Comparison of ENCODE assay signal across 14 cellular contexts in the genomic region with DNA sequence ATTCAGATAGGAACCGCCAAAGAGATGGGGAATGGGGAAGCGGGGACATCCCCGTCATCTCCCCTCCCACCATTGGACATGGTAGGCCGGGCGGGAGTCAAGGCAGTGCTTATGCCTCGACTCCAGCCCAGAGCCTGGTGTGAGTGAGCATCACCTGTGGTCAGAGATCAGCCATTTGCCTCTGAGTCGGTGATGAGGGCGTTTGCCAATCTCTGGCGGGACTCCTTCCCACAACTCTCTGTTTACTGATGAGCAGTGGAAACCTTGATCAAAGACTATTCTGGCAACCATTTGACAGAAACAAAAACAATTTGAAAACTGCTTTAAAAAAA.
DNase-seq lines count a peak whose midpoint lies in the region; ATAC-seq and TF ChIP-seq lines count a peak whose summit lies in the region.
"Had no signal": no experiment of that assay in that cellular context is flagged by ENCODE, and none has a peak within 500 bp of the region (broad histone marks: within the 10 kb centered on the region; RNA-seq: fewer than 3 reads in every experiment).

No MANE protein-coding gene starts in this region.

- H3K4me1 ChIP-seq in PC-9 (replicated peaks; ENCODE audit: insufficient read depth) (peaks cover 60% of the 10 kb centered on the region), hepatocyte (ENCODE audit: insufficient read depth) (peaks cover 36% of the 10 kb centered on the region), osteoblast (ENCODE audit: insufficient read depth, low read length) (peaks cover 10% of the 10 kb centered on the region)

- H3K27ac Mint-ChIP-seq in activated naive CD4-positive, alpha-beta T cell treated with anti-CD3 and anti-CD28 coated beads, Interleukin-2, amount 10 ng/mL, durations not matched to agents 7 days and 5 days, result no peak overlapping the region
- peak overlapping the region; percentile 59 for H3K27ac Mint-ChIP-seq in stimulated activated naive B cell treated with anti-CD40 and anti-IgM and Interleukin-4, amounts not matched to agents 10 μg/mL and 1 μg/mL and 100 μg/mL, for 72 hours

- H2AFZ ChIP-seq in PC-9, result no peak overlapping the region
- H2AFZ ChIP-seq in hepatocyte, result no peak overlapping the region
- H2AFZ ChIP-seq in osteoblast (ENCODE audit: low read length), result no peak overlapping the region

- H3K79me2 ChIP-seq in PC-9 (ENCODE audit: low read depth) (no peaks in the 10 kb centered on the region), hepatocyte (no peaks in the 10 kb centered on the region), osteoblast (ENCODE audit: insufficient read depth, low read length) (no peaks in the 10 kb centered on the region)

- H3K9me3 Mint-ChIP-seq in activated naive CD4-positive, alpha-beta T cell treated with anti-CD3 and anti-CD28 coated beads, Interleukin-2, amount 10 ng/mL, durations not matched to agents 7 days and 5 days, result peaks cover 10% of the 10 kb centered on the region
- peaks cover 10 to 19% of the 10 kb centered on the region in 2 donors for H3K9me3 Mint-ChIP-seq in stimulated activated naive B cell treated with anti-CD40 and anti-IgM and Interleukin-4, amounts not matched to agents 10 μg/mL and 1 μg/mL and 100 μg/mL, for 72 hours

- H3K4me3 Mint-ChIP-seq in activated naive CD4-positive, alpha-beta T cell treated with anti-CD3 and anti-CD28 coated beads, Interleukin-2, amount 10 ng/mL, durations not matched to agents 7 days and 5 days, result peak overlapping the region; percentile 56
- H3K4me3 Mint-ChIP-seq in stimulated activated naive B cell treated with anti-CD40 and anti-IgM and Interleukin-4, amounts not matched to agents 10 μg/mL and 1 μg/mL and 100 μg/mL, for 72 hours, result peak overlapping the region; percentile 34 to 74

- H3K27me3 ChIP-seq in PC-9 (ENCODE audit: insufficient read depth, low read depth) (no peaks in the 10 kb centered on the region), hepatocyte (no peaks in the 10 kb centered on the region), osteoblast (ENCODE audit: insufficient read depth, low read length) (no peaks in the 10 kb centered on the region)

- WGBS in hepatocyte (ENCODE audit: low lambda C conversion rate, missing lambda C conversion rate), result 83% methylated on average over 9 of the region's 9 CpGs

- peaks cover 2% of the 10 kb centered on the region for H3K36me3 Mint-ChIP-seq in activated naive CD4-positive, alpha-beta T cell treated with anti-CD3 and anti-CD28 coated beads, Interleukin-2, amount 10 ng/mL, durations not matched to agents 7 days and 5 days
- peaks cover 0 to 13% of the 10 kb centered on the region in 2 donors for H3K36me3 Mint-ChIP-seq in stimulated activated naive B cell treated with anti-CD40 and anti-IgM and Interleukin-4, amounts not matched to agents 10 μg/mL and 1 μg/mL and 100 μg/mL, for 72 hours

- BruUV-seq in PC-9 (replicated peaks; lab: Mats Ljungman, UMichigan), result no TSS peak

- POLR2A ChIA-PET in PC-9 (lab: Charles Lee; ENCODE audit: unreplicated experiment), result no interaction called here

- H3K9me2 ChIP-seq in PC-9 (ENCODE audit: insufficient read depth) (no peaks in the 10 kb centered on the region), hepatocyte (replicated peaks; ENCODE audit: insufficient read depth) (no peaks in the 10 kb centered on the region)

- ATAC-seq in stimulated activated naive B cell treated with anti-CD40 and anti-IgM and Interleukin-4, amounts not matched to agents 10 μg/mL and 1 μg/mL and 100 μg/mL, for 72 hours (replicated peaks), result peak; percentile 9 to 15
- ATAC-seq: SK-N-SH treated with all-trans-retinoic acid at 6 μM for 48 hours had no signal

- peaks cover 18% of the 10 kb centered on the region for H3K4me1 Mint-ChIP-seq in activated naive CD4-positive, alpha-beta T cell treated with anti-CD3 and anti-CD28 coated beads, Interleukin-2, amount 10 ng/mL, durations not matched to agents 7 days and 5 days
- peaks cover 50 to 75% of the 10 kb centered on the region in 2 donors for H3K4me1 Mint-ChIP-seq in stimulated activated naive B cell treated with anti-CD40 and anti-IgM and Interleukin-4, amounts not matched to agents 10 μg/mL and 1 μg/mL and 100 μg/mL, for 72 hours

- H3K4me3 ChIP-seq in PC-9 (no peak overlapping the region), hepatocyte (no peak overlapping the region), osteoblast (ENCODE audit: insufficient read depth, low read length) (no peak overlapping the region)

- H3K36me3 ChIP-seq in PC-9 (ENCODE audit: low read depth) (no peaks in the 10 kb centered on the region), hepatocyte (replicated peaks; ENCODE audit: insufficient read depth, low read depth) (no peaks in the 10 kb centered on the region), osteoblast (ENCODE audit: insufficient read depth, low read length) (no peaks in the 10 kb centered on the region)

- DNase-seq in activated naive CD4-positive, alpha-beta T cell treated with anti-CD3 and anti-CD28 coated beads, Interleukin-2, amount 10 ng/mL, durations not matched to agents 7 days and 5 days, result no peak
- no peak for DNase-seq in activated naive CD4-positive, alpha-beta T cell treated with anti-CD3 and anti-CD28 coated beads, Interleukin-2, amount 50 U/mL, for 16 hours
- DNase-seq in PC-9, result no peak
- DNase-seq in hepatocyte (ENCODE audit: low spot score), result no peak
- DNase-seq in stimulated activated naive B cell treated with anti-CD40 and anti-IgM and Interleukin-4, amounts not matched to agents 10 μg/mL and 1 μg/mL and 100 μg/mL, for 72 hours, result peak; percentile 37
- DNase-seq in DMS 273 (lab: John Stamatoyannopoulos, UW; ENCODE audit: unreplicated experiment), result no peak
- no peak for DNase-seq in NCI-H1694 (lab: John Stamatoyannopoulos, UW)
- no peak for DNase-seq in osteoblast (ENCODE audit: insufficient read length, low spot score, missing footprints)
- DNase-seq: effector CD4-positive, alpha-beta T cell; kidney glomerular epithelial cell; NCI-H1417 treated with DMSO at 0.1 percent for 48 hours; NCI-H774; stimulated activated CD8-positive, alpha-beta memory T cell treated with anti-CD3 and anti-CD28 coated beads, Interleukin-4, amount 100 ng/mL, for 48 hours had no signal

- no peak overlapping the region for H3K27ac ChIP-seq in PC-9
- peak overlapping the region; percentile 77 for H3K27ac ChIP-seq in hepatocyte
- H3K27ac ChIP-seq in osteoblast (ENCODE audit: low read depth, low read length), result no peak overlapping the region

- peaks cover 85% of the 10 kb centered on the region for H3K27me3 Mint-ChIP-seq in activated naive CD4-positive, alpha-beta T cell treated with anti-CD3 and anti-CD28 coated beads, Interleukin-2, amount 10 ng/mL, durations not matched to agents 7 days and 5 days
- H3K27me3 Mint-ChIP-seq in stimulated activated naive B cell treated with anti-CD40 and anti-IgM and Interleukin-4, amounts not matched to agents 10 μg/mL and 1 μg/mL and 100 μg/mL, for 72 hours, result peaks cover 0 to 4% of the 10 kb centered on the region in 2 donors

- CTCF ChIA-PET in activated naive CD4-positive, alpha-beta T cell treated with anti-CD3 and anti-CD28 coated beads, Interleukin-2, amount 10 ng/mL, durations not matched to agents 7 days and 5 days (lab: Charles Lee), result no interaction called here
- CTCF ChIA-PET in PC-9 (lab: Charles Lee), result no interaction called here

- H3K9me3 ChIP-seq in PC-9 (ENCODE audit: insufficient read depth, low read depth) (no peaks in the 10 kb centered on the region), hepatocyte (ENCODE audit: low read depth) (no peaks in the 10 kb centered on the region), osteoblast (ENCODE audit: low read depth, low read length) (peaks cover 3% of the 10 kb centered on the region)

- H3K4me2 ChIP-seq in PC-9 (peak overlapping the region; percentile 88), hepatocyte (no peak overlapping the region), osteoblast (ENCODE audit: insufficient read depth, low read length) (no peak overlapping the region)

- H4K20me1 ChIP-seq in PC-9 (ENCODE audit: insufficient read depth) (no peaks in the 10 kb centered on the region), hepatocyte (ENCODE audit: insufficient read depth, poor library complexity, severe bottlenecking) (no peaks in the 10 kb centered on the region), osteoblast (ENCODE audit: insufficient read depth, low read length) (no peaks in the 10 kb centered on the region)

- TF ChIP-seq CTCF in PC-9 (conservative IDR thresholded peaks at IDR 0.05) (no peak), hepatocyte (IDR thresholded peaks at IDR 0.05; ENCODE audit: poor library complexity) (no peak), osteoblast (IDR thresholded peaks at IDR 0.05; ENCODE audit: extremely low read depth, low read depth, low read length) (no peak)

- intact Hi-C loops in PC-9 (cut with micrococcal nuclease; ENCODE audit: unreplicated experiment), result loop anchor here (1.0 to 5.0 kb wide), 3 partner anchors 17 to 250 kb away; no protein-coding TSS in a partner anchor

- peaks cover 56% of the 10 kb centered on the region for H3F3A ChIP-seq in PC-9 (ENCODE audit: insufficient read depth, low read depth)
